In genomic region chr20:22464312-22465003, GRCh38 we compare ENCODE assay signal across 25 cellular contexts.
"Had no signal": no experiment of that assay in that cellular context is flagged by ENCODE, and none has a peak within 500 bp of the region (broad histone marks: within the 10 kb centered on the region; RNA-seq: fewer than 3 reads in every experiment).

No MANE protein-coding gene starts in this region.

- H3K36me3 ChIP-seq: adrenal gland, Peyer's patch, SJCRH30 had no signal

- H3K9me2 ChIP-seq: SK-N-SH had no signal

- H3K27ac ChIP-seq: adrenal gland, Peyer's patch, RWPE1, SJCRH30, VCaP had no signal

- H3K4me1 ChIP-seq: adrenal gland, Peyer's patch, SJCRH30 had no signal

- H3K9me3 ChIP-seq: adrenal gland, Peyer's patch, SJCRH30, SK-N-SH had no signal

- ATAC-seq: activated T-helper 17 cell treated with anti-CD3 and anti-CD28 coated beads, Interleukin-2, amount 50 U/mL, for 72 hours had no signal

- H3K4me3 ChIP-seq: adrenal gland, Peyer's patch, SJCRH30 had no signal

- DNase-seq: activated CD4-positive, alpha-beta memory T cell treated with anti-CD3 and anti-CD28 coated beads for 36 hours; activated CD4-positive, alpha-beta T cell treated with anti-CD3 and anti-CD28 coated beads, Interleukin-2, amount 10 ng/mL, durations not matched to agents 7 days and 5 days; activated CD4-positive, CD25-positive, alpha-beta regulatory T cell; activated gamma-delta T cell; activated naive CD4-positive, alpha-beta T cell treated with anti-CD3 and anti-CD28 coated beads, Interleukin-2, amount 50 U/mL, for 16 hours; activated naive CD8-positive, alpha-beta T cell treated with anti-CD3 and anti-CD28 coated beads, Interleukin-2, amount 10 ng/mL, durations not matched to agents 7 days and 5 days; activated T-cell treated with anti-CD3 and anti-CD28 coated beads for 4 hours; activated T-cell treated with anti-CD3 and anti-CD28 coated beads, Interleukin-2, amount 50 U/mL, for 48 hours; adrenal gland; anterior cingulate cortex; caudate nucleus; Kasumi-1; KBM-7; NCI-H1694 treated with DMSO at 0.1 percent for 48 hours; NCI-H2171; NCI-H2227 treated with DMSO at 0.1 percent for 48 hours; OCI-M1; Peyer's patch; Right ventricle myocardium superior; SJCRH30; SK-N-SH; T-helper 1 cell had no signal

- H3K4me2 ChIP-seq: SK-N-SH had no signal

- H3K9ac ChIP-seq: SK-N-SH had no signal

- H3K27me3 ChIP-seq: adrenal gland, Peyer's patch, SJCRH30 had no signal
